Comparison of ENCODE assay signal across 2 cellular contexts in the genomic region with DNA sequence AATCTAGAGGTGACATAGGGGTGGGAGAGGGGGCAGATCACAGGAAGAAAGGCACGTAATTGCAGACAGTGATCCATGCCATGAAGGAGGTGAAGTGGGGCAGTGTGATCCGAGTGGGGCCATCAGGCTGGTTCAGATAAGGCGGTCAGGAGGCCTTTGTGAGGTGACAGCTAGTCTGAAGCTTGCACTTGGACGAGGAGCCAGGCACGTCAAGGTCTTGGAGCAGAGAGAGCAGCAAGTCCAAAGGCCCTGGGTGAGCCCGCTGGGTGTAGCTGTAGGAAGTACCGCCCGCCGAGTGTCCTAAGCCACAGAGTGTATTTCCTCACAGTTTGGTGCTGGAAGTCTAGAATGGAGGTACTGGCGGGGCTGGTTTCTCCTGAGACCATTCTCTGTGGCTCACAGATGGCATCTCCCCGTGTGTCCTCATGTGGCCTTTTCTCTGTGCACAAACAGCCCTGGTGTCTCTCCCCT.
TF ChIP-seq lines count a peak whose summit lies in the region.

No MANE protein-coding gene starts in this region.

TF ChIP-seq in K562, 482 proteins besides CTCF, POLR2A, EP300 and RAD21 (continued from another document):
- TF ChIP-seq NR1H2 (CRISPR knock-in tag; IDR thresholded peaks at IDR 0.05) (no peak), HDAC2 (IDR thresholded peaks at IDR 0.05) (0 out of 2 replicates have a peak, but pooled peaks have one; percentile 11), POLR2B (IDR thresholded peaks at IDR 0.05; ENCODE audit: low read depth, partially characterized antibody) (no peak), ESRRB (CRISPR knock-in tag; IDR thresholded peaks at IDR 0.05; ENCODE audit: borderline replicate concordance) (no peak)
- TF ChIP-seq, protein P1, sequence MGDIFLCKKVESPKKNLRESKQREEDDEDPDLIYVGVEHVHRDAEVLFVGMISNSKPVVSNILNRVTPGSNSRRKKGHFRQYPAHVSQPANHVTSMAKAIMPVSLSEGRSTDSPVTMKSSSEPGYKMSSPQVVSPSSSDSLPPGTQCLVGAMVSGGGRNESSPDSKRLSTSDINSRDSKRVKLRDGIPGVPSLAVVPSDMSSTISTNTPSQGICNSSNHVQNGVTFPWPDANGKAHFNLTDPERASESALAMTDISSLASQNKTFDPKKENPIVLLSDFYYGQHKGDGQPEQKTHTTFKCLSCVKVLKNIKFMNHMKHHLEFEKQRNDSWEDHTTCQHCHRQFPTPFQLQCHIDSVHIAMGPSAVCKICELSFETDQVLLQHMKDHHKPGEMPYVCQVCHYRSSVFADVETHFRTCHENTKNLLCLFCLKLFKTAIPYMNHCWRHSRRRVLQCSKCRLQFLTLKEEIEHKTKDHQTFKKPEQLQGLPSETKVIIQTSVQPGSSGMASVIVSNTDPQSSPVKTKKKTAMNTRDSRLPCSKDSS (IDR thresholded peaks at IDR 0.05; ENCODE audit: low read depth, partially characterized antibody) = no peak
- TF ChIP-seq, protein P2, sequence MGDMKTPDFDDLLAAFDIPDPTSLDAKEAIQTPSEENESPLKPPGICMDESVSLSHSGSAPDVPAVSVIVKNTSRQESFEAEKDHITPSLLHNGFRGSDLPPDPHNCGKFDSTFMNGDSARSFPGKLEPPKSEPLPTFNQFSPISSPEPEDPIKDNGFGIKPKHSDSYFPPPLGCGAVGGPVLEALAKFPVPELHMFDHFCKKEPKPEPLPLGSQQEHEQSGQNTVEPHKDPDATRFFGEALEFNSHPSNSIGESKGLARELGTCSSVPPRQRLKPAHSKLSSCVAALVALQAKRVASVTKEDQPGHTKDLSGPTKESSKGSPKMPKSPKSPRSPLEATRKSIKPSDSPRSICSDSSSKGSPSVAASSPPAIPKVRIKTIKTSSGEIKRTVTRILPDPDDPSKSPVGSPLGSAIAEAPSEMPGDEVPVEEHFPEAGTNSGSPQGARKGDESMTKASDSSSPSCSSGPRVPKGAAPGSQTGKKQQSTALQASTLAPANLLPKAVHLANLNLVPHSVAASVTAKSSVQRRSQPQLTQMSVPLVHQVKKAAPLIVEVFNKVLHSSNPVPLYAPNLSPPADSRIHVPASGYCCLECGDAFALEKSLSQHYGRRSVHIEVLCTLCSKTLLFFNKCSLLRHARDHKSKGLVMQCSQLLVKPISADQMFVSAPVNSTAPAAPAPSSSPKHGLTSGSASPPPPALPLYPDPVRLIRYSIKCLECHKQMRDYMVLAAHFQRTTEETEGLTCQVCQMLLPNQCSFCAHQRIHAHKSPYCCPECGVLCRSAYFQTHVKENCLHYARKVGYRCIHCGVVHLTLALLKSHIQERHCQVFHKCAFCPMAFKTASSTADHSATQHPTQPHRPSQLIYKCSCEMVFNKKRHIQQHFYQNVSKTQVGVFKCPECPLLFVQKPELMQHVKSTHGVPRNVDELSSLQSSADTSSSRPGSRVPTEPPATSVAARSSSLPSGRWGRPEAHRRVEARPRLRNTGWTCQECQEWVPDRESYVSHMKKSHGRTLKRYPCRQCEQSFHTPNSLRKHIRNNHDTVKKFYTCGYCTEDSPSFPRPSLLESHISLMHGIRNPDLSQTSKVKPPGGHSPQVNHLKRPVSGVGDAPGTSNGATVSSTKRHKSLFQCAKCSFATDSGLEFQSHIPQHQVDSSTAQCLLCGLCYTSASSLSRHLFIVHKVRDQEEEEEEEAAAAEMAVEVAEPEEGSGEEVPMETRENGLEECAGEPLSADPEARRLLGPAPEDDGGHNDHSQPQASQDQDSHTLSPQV (IDR thresholded peaks at IDR 0.05) = peak; percentile 71

TF ChIP-seq in HepG2, 621 proteins besides CTCF, POLR2A, EP300 and RAD21 (continued from another document and continues in another):
- TF ChIP-seq, protein P3, sequence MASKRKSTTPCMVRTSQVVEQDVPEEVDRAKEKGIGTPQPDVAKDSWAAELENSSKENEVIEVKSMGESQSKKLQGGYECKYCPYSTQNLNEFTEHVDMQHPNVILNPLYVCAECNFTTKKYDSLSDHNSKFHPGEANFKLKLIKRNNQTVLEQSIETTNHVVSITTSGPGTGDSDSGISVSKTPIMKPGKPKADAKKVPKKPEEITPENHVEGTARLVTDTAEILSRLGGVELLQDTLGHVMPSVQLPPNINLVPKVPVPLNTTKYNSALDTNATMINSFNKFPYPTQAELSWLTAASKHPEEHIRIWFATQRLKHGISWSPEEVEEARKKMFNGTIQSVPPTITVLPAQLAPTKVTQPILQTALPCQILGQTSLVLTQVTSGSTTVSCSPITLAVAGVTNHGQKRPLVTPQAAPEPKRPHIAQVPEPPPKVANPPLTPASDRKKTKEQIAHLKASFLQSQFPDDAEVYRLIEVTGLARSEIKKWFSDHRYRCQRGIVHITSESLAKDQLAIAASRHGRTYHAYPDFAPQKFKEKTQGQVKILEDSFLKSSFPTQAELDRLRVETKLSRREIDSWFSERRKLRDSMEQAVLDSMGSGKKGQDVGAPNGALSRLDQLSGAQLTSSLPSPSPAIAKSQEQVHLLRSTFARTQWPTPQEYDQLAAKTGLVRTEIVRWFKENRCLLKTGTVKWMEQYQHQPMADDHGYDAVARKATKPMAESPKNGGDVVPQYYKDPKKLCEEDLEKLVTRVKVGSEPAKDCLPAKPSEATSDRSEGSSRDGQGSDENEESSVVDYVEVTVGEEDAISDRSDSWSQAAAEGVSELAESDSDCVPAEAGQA (IDR thresholded peaks at IDR 0.05; ENCODE audit: low read depth) = no peak
- TF ChIP-seq, protein P3 (CRISPR knock-in tag; IDR thresholded peaks at IDR 0.05; ENCODE audit: borderline replicate concordance) = no peak
- no peak for TF ChIP-seq ZNF343 (CRISPR knock-in tag; IDR thresholded peaks at IDR 0.05)
- no peak for TF ChIP-seq NKX3-1 (CRISPR knock-in tag; IDR thresholded peaks at IDR 0.05)
- 0 out of 2 replicates have a peak, but pooled peaks have one; percentile 29 for TF ChIP-seq ELF3 (CRISPR knock-in tag; IDR thresholded peaks at IDR 0.05)
- TF ChIP-seq MXD1 (CRISPR knock-in tag; IDR thresholded peaks at IDR 0.05) = no peak
- TF ChIP-seq ZNF841 (CRISPR knock-in tag; IDR thresholded peaks at IDR 0.05; ENCODE audit: borderline replicate concordance) = no peak
- TF ChIP-seq EZH2 (conservative IDR thresholded peaks at IDR 0.05; ENCODE audit: low read depth, low read length) = no peak
- TF ChIP-seq RBM22 (optimal IDR thresholded peaks at IDR 0.05; ENCODE audit: low read length) = no peak
- no peak for TF ChIP-seq CCAR2 (optimal IDR thresholded peaks at IDR 0.05; ENCODE audit: low read depth, low read length)
- TF ChIP-seq, protein P4, sequence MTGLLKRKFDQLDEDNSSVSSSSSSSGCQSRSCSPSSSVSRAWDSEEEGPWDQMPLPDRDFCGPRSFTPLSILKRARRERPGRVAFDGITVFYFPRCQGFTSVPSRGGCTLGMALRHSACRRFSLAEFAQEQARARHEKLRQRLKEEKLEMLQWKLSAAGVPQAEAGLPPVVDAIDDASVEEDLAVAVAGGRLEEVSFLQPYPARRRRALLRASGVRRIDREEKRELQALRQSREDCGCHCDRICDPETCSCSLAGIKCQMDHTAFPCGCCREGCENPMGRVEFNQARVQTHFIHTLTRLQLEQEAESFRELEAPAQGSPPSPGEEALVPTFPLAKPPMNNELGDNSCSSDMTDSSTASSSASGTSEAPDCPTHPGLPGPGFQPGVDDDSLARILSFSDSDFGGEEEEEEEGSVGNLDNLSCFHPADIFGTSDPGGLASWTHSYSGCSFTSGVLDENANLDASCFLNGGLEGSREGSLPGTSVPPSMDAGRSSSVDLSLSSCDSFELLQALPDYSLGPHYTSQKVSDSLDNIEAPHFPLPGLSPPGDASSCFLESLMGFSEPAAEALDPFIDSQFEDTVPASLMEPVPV (CRISPR knock-in tag; IDR thresholded peaks at IDR 0.05) = no peak
- no peak for TF ChIP-seq NR2F2 (IDR thresholded peaks at IDR 0.05; ENCODE audit: borderline replicate concordance, low read depth)
- TF ChIP-seq NCOR1 (IDR thresholded peaks at IDR 0.05; ENCODE audit: borderline replicate concordance, low read length) = peak; percentile 34; the same call in 1 of the 2 replicates
- no peak for TF ChIP-seq KDM5A (IDR thresholded peaks at IDR 0.05; ENCODE audit: borderline replicate concordance, low read length)
- no peak for TF ChIP-seq NCOA1 (CRISPR knock-in tag; IDR thresholded peaks at IDR 0.05)
- 0 out of 2 replicates have a peak, but pooled peaks have one; percentile 36 for TF ChIP-seq ZNF292 (CRISPR knock-in tag; IDR thresholded peaks at IDR 0.05; ENCODE audit: borderline replicate concordance, low read depth)
- TF ChIP-seq, protein P5, sequence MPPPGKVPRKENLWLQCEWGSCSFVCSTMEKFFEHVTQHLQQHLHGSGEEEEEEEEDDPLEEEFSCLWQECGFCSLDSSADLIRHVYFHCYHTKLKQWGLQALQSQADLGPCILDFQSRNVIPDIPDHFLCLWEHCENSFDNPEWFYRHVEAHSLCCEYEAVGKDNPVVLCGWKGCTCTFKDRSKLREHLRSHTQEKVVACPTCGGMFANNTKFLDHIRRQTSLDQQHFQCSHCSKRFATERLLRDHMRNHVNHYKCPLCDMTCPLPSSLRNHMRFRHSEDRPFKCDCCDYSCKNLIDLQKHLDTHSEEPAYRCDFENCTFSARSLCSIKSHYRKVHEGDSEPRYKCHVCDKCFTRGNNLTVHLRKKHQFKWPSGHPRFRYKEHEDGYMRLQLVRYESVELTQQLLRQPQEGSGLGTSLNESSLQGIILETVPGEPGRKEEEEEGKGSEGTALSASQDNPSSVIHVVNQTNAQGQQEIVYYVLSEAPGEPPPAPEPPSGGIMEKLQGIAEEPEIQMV (CRISPR knock-in tag; IDR thresholded peaks at IDR 0.05; ENCODE audit: low read depth) = 0 out of 2 replicates have a peak, but pooled peaks have one; percentile 34
- TF ChIP-seq PPARG (CRISPR knock-in tag; conservative IDR thresholded peaks at IDR 0.05) = no peak
- no peak for TF ChIP-seq STAG1 (CRISPR knock-in tag; IDR thresholded peaks at IDR 0.05)
- no peak for TF ChIP-seq CHD4 (IDR thresholded peaks at IDR 0.05; ENCODE audit: borderline replicate concordance, low read length)
- no peak for TF ChIP-seq ZNF775 (CRISPR knock-in tag; IDR thresholded peaks at IDR 0.05; ENCODE audit: borderline replicate concordance)
- TF ChIP-seq SPEN (CRISPR knock-in tag; IDR thresholded peaks at IDR 0.05; ENCODE audit: low read depth) = peak; percentile 79
- TF ChIP-seq SP4 (CRISPR knock-in tag; IDR thresholded peaks at IDR 0.05) = no peak
- TF ChIP-seq ZNF678 (CRISPR knock-in tag; IDR thresholded peaks at IDR 0.05) = no peak
- 0 out of 2 replicates have a peak, but pooled peaks have one; percentile 20 for TF ChIP-seq ZNF609 (CRISPR knock-in tag; IDR thresholded peaks at IDR 0.05; ENCODE audit: borderline replicate concordance)
- no peak for TF ChIP-seq KAT8 (CRISPR knock-in tag; IDR thresholded peaks at IDR 0.05)
- TF ChIP-seq ZNF460 (CRISPR knock-in tag; IDR thresholded peaks at IDR 0.05; ENCODE audit: borderline replicate concordance) = no peak
- TF ChIP-seq CCDC6 (CRISPR knock-in tag; IDR thresholded peaks at IDR 0.05) = no peak
- TF ChIP-seq ZSCAN20 (CRISPR knock-in tag; IDR thresholded peaks at IDR 0.05; ENCODE audit: borderline replicate concordance) = no peak
- no peak; the same call in 1 of the 2 replicates for TF ChIP-seq ZNF263 (CRISPR knock-in tag; IDR thresholded peaks at IDR 0.05)
- TF ChIP-seq AGO2 (optimal IDR thresholded peaks at IDR 0.05; ENCODE audit: low read depth, low read length) = no peak
- TF ChIP-seq ARNT (IDR thresholded peaks at IDR 0.05) = no peak
